13 cellular contexts compared by ENCODE assay signal in genomic region chr20:44467289-44467883, GRCh38. TPM values are rescaled to one million over a fixed set of nuclear protein-coding genes. Genes with fewer than 3 reads are reported as not detected.
A peak's percentile ranks its signal among the peaks of the same experiment; 100 is the strongest.
DNase-seq lines count a peak whose midpoint lies in the region; ATAC-seq, FAIRE-seq and TF ChIP-seq lines count a peak whose summit lies in the region.
"Had no signal": no experiment of that assay in that cellular context is flagged by ENCODE, and none has a peak within 500 bp of the region (broad histone marks: within the 10 kb centered on the region; RNA-seq: fewer than 3 reads in every experiment).

No MANE protein-coding gene starts in this region.

- no peak overlapping the region for H3K27ac Mint-ChIP-seq in CD14-positive monocyte
- H3K27ac Mint-ChIP-seq: activated B cell treated with CpG ODN at 0.5 μM for 24 hours had no signal

- ATAC-seq in HG03378 (IDR thresholded peaks at IDR 0.05; ENCODE audit: unreplicated experiment), result no peak

- H3K4me1 Mint-ChIP-seq in CD14-positive monocyte, result no peaks in the 10 kb centered on the region
- H3K4me1 Mint-ChIP-seq: activated B cell treated with CpG ODN at 0.5 μM for 24 hours had no signal

- intact Hi-C loops in CD14-positive monocyte (cut with micrococcal nuclease), result loop anchor here in 1 of 2 donors (10.0 kb wide), 1 partner anchor 83 kb away; no protein-coding TSS in a partner anchor

- no peaks in the 10 kb centered on the region for H3K9me3 Mint-ChIP-seq in CD14-positive monocyte
- H3K9me3 Mint-ChIP-seq: activated B cell treated with CpG ODN at 0.5 μM for 24 hours had no signal

- H3K4me3 ChIP-seq in keratinocyte (ENCODE audit: control insufficient read depth in 2 of 3, extremely low read depth in 1 of 3, insufficient read depth in 2 of 3, low read depth in 1 of 3, low read length in 3 of 3), result no peak overlapping the region
- H3K4me3 ChIP-seq in skeletal muscle satellite cell (ENCODE audit: low read length), result peak overlapping the region; percentile 30
- H3K4me3 ChIP-seq: BLaER1 had no signal

- FAIRE-seq in keratinocyte (lab: Jason Lieb, UNC) (no peak), GM19239 (lab: Jason Lieb, UNC) (no peak)

- peaks cover 10% of the 10 kb centered on the region for H3K4me1 ChIP-seq in keratinocyte (ENCODE audit: control insufficient read depth, extremely low read depth, insufficient read depth, low read length)
- H3K4me1 ChIP-seq in skeletal muscle satellite cell (ENCODE audit: control insufficient read depth, insufficient read depth, low read length), result peaks cover 29% of the 10 kb centered on the region
- H3K4me1 ChIP-seq: BLaER1 had no signal

- H3K4me2 ChIP-seq in keratinocyte (ENCODE audit: control insufficient read depth, extremely low read depth, insufficient read depth, low read depth, low read length) (no peak overlapping the region), skeletal muscle satellite cell (ENCODE audit: low read length) (peak overlapping the region; percentile 78)
- H3K4me2 ChIP-seq: BLaER1 had no signal

- peaks cover 0 to 2% (median 0%) of the 10 kb centered on the region in 3 donors for H3K27me3 Mint-ChIP-seq in CD14-positive monocyte (ENCODE audit: low read depth in 3 of 3)

- no peaks in the 10 kb centered on the region for H3K36me3 Mint-ChIP-seq in CD14-positive monocyte

- no peak overlapping the region for H3K9ac ChIP-seq in keratinocyte (ENCODE audit: control insufficient read depth, extremely low read depth, insufficient read depth, low read length)
- peak overlapping the region; percentile 49 for H3K9ac ChIP-seq in skeletal muscle satellite cell (ENCODE audit: low read depth, low read length)
- H3K9ac ChIP-seq: BLaER1 had no signal

- no peak for TF ChIP-seq CTCF in keratinocyte (optimal IDR thresholded peaks at IDR 0.05 in 1 of 3, IDR thresholded peaks at IDR 0.05 in 1 of 3, conservative IDR thresholded peaks at IDR 0.05 in 1 of 3; ENCODE audit: extremely low read depth in 1 of 3, insufficient read depth in 2 of 3, low read length in 3 of 3)
- TF ChIP-seq CTCF in CD14-positive monocyte (IDR thresholded peaks at IDR 0.05), result no peak

- H3K79me2 ChIP-seq in keratinocyte (ENCODE audit: control insufficient read depth, insufficient read depth, low read length), result no peaks in the 10 kb centered on the region

- no peak overlapping the region for H3K4me3 Mint-ChIP-seq in CD14-positive monocyte
- H3K4me3 Mint-ChIP-seq: activated B cell treated with CpG ODN at 0.5 μM for 24 hours had no signal

- no peaks in the 10 kb centered on the region for H3K27me3 ChIP-seq in keratinocyte (ENCODE audit: control insufficient read depth, extremely low read depth, insufficient read depth, low read length)
- H3K27me3 ChIP-seq in skeletal muscle satellite cell (ENCODE audit: control insufficient read depth, insufficient read depth, low read length), result no peaks in the 10 kb centered on the region
- H3K27me3 ChIP-seq: BLaER1 had no signal

- no peaks in the 10 kb centered on the region for H3K36me3 ChIP-seq in keratinocyte (ENCODE audit: control insufficient read depth in 2 of 2, extremely low read depth in 1 of 2, insufficient read depth in 2 of 2, low read length in 2 of 2)
- H3K36me3 ChIP-seq in skeletal muscle satellite cell (ENCODE audit: insufficient read depth, low read length), result no peaks in the 10 kb centered on the region
- H3K36me3 ChIP-seq: BLaER1 had no signal

- peak overlapping the region; percentile 21 for H2AFZ ChIP-seq in keratinocyte (ENCODE audit: control insufficient read depth, low read length)

- no peak overlapping the region for H3K27ac ChIP-seq in keratinocyte (ENCODE audit: control insufficient read depth, insufficient read depth, low read length)
- H3K27ac ChIP-seq: BLaER1 had no signal

- H4K20me1 ChIP-seq in keratinocyte (ENCODE audit: control insufficient read depth, extremely low read depth, insufficient read depth, low read length), result no peaks in the 10 kb centered on the region
- H4K20me1 ChIP-seq: BLaER1 had no signal

- dilution Hi-C loops in keratinocyte (cut with MboI; ENCODE audit: extremely low pct_ligation_motif_present, low sequenced_read_pairs), result loop anchor here (5.0 kb wide), 1 partner anchor 85 kb away; no protein-coding TSS in a partner anchor

- H3K9me1 ChIP-seq in keratinocyte (ENCODE audit: control insufficient read depth, extremely low read depth, insufficient read depth, low read length), result no peaks in the 10 kb centered on the region

- no peaks in the 10 kb centered on the region for H3K9me3 ChIP-seq in keratinocyte (ENCODE audit: control insufficient read depth, low read depth, low read length)
- H3K9me3 ChIP-seq in skeletal muscle satellite cell (replicated peaks; ENCODE audit: low read length), result no peaks in the 10 kb centered on the region
- H3K9me3 ChIP-seq: BLaER1 had no signal

- DNase-seq in M059J (ENCODE audit: low read depth) (peak; percentile 47), fibroblast of gingiva (ENCODE audit: low read depth) (peak; percentile 96), keratinocyte (ENCODE audit: low read depth, low spot score) (no peak), CD14-positive monocyte (ENCODE audit: low spot score) (no peak), COLO829 (ENCODE audit: low spot score) (no peak), GM19239 (ENCODE audit: insufficient read length, low spot score) (no peak)
- DNase-seq: activated B cell treated with CpG ODN at 0.5 μM for 24 hours; hippocampal formation; Kasumi-1; stimulated activated naive CD4-positive, alpha-beta T cell treated with Interleukin-2 at 50 U/mL for 16 hours had no signal

RNA-seq across cellular contexts. Expression of gene TTPAL, which starts 8.3 kb away (rescaled TPM):
- total RNA-seq in M059J (2014; rRNA removed; shearing (Covaris generic)), result 13.7 and 23.4 TPM in 2 replicates
- polyA plus RNA-seq in keratinocyte, result 15.1 to 24.9 TPM (median 20.0 TPM) in 3 replicates
- 7.4 TPM for polyA plus RNA-seq in keratinocyte (2011; ENCODE audit: low read depth)
- 20.5 and 23.4 TPM in 2 replicates for polyA plus RNA-seq in keratinocyte (2011; cell fraction: cytosol; rRNA removed)
- 34.4 and 40.9 TPM in 2 replicates for polyA plus RNA-seq in keratinocyte (2011; cell fraction: nucleus; rRNA removed)
- polyA plus RNA-seq in keratinocyte (2012; ENCODE audit: low replicate concordance), result 17.3 and 26.4 TPM in 2 replicates
- polyA minus RNA-seq in keratinocyte, result 32.5 to 94.6 TPM (median 34.1 TPM) in 3 replicates
- 23.2 TPM for polyA minus RNA-seq in keratinocyte (2011; cell fraction: cytosol; rRNA and poly(A)+ RNA removed)
- polyA minus RNA-seq in keratinocyte (2011; cell fraction: nucleus; rRNA and poly(A)+ RNA removed), result 15.3 and 32.3 TPM in 2 replicates
- total RNA-seq in skeletal muscle satellite cell (2012; rRNA removed), result 26.2 and 28.4 TPM in 2 replicates
- polyA plus RNA-seq in CD14-positive monocyte, result 1 to 10 TPM; 3.0 to 4.9 TPM

RNA-seq across cellular contexts. Expression of gene SERINC3, which starts 54.5 kb away (rescaled TPM):
- 116 and 136 TPM in 2 replicates for total RNA-seq in M059J (2014; rRNA removed; shearing (Covaris generic))
- polyA plus RNA-seq in keratinocyte, result 118 to 151 TPM (median 145 TPM) in 3 replicates
- polyA plus RNA-seq in keratinocyte (2011; ENCODE audit: low read depth), result 35.8 TPM
- 82.7 and 125 TPM in 2 replicates for polyA plus RNA-seq in keratinocyte (2011; cell fraction: cytosol; rRNA removed)
- 184 and 222 TPM in 2 replicates for polyA plus RNA-seq in keratinocyte (2011; cell fraction: nucleus; rRNA removed)
- 67.3 and 95.2 TPM in 2 replicates for polyA plus RNA-seq in keratinocyte (2012; ENCODE audit: low replicate concordance)
- polyA minus RNA-seq in keratinocyte, result 152 to 382 TPM (median 316 TPM) in 3 replicates
- 157 TPM for polyA minus RNA-seq in keratinocyte (2011; cell fraction: cytosol; rRNA and poly(A)+ RNA removed)
- polyA minus RNA-seq in keratinocyte (2011; cell fraction: nucleus; rRNA and poly(A)+ RNA removed), result 168 and 227 TPM in 2 replicates
- total RNA-seq in skeletal muscle satellite cell (2012; rRNA removed), result 88.7 and 94.8 TPM in 2 replicates
- polyA plus RNA-seq in CD14-positive monocyte, result 100 to 1,000 TPM; 157 to 194 TPM

Comparison
In these comparisons a context has a peak if more than half of its experiments do, and no peak if none do; other contexts are left out.
1. DNase-seq: peak in M059J (single experiment) and fibroblast of gingiva (single experiment); none in keratinocyte (single experiment), CD14-positive monocyte (single experiment), COLO829 (single experiment) and GM19239 (single experiment).